In the genomic region with DNA sequence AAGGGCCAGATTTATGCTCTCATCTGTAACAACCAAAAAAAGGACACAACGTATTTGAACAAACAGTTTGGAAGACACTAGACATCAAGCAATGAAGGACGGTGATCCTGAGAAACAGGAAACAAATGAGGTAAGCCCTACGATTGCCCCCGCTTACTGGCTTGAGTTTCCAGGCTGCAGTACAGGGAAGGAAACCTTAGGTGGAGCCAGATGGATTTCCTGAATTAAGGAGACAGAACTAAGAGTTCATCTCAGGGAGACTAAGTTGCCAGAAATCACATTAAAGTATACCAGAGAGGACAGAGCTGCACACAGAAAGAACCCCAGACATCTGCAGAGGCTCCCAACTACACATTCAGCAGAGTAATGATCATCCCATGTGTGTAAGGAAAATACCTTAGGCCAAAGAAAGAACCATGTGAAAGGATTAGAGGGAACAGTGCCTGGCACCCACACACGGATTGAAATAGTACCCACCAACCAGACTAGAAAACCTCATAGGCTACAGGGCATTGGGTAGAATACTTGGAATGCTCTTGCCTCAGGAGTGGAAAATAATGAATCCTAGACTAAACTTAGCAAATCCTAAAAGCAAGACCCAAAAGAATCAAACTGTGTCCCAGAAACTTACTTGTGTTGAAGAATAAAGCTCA, we compare ENCODE assay signal across 8 cellular contexts.
DNase-seq lines count a peak whose midpoint lies in the region; ATAC-seq and TF ChIP-seq lines count a peak whose summit lies in the region.

No MANE protein-coding gene starts in this region.

- TF ChIP-seq CTCF in endothelial cell (IDR thresholded peaks at IDR 0.05; ENCODE audit: unreplicated experiment), result no peak
- peak; percentile 50 for TF ChIP-seq CTCF in neural crest cell (conservative IDR thresholded peaks at IDR 0.05)

- H3K9me3 Mint-ChIP-seq in endothelial cell (ENCODE audit: unreplicated experiment) (no peaks in the 10 kb centered on the region), neural crest cell (no peaks in the 10 kb centered on the region)
- peaks cover 3% of the 10 kb centered on the region for H3K9me3 Mint-ChIP-seq in stimulated activated memory B cell treated with anti-CD40 and anti-IgM and Interleukin-4, amounts not matched to agents 10 μg/mL and 1 μg/mL and 100 μg/mL, for 72 hours
- no peaks in the 10 kb centered on the region for H3K9me3 Mint-ChIP-seq in activated CD8-positive, alpha-beta memory T cell treated with anti-CD3 and anti-CD28 coated beads, Interleukin-2, amount 10 ng/mL, durations not matched to agents 7 days and 5 days (ENCODE audit: low read depth)

- H3K27me3 Mint-ChIP-seq in endothelial cell (ENCODE audit: unreplicated experiment) (peaks cover 1% of the 10 kb centered on the region), neural crest cell (ENCODE audit: low read depth) (no peaks in the 10 kb centered on the region)
- H3K27me3 Mint-ChIP-seq in stimulated activated memory B cell treated with anti-CD40 and anti-IgM and Interleukin-4, amounts not matched to agents 10 μg/mL and 1 μg/mL and 100 μg/mL, for 72 hours, result peaks cover 14% of the 10 kb centered on the region
- peaks cover 37% of the 10 kb centered on the region for H3K27me3 Mint-ChIP-seq in activated CD8-positive, alpha-beta memory T cell treated with anti-CD3 and anti-CD28 coated beads, Interleukin-2, amount 10 ng/mL, durations not matched to agents 7 days and 5 days

- H3K27ac Mint-ChIP-seq in endothelial cell (ENCODE audit: unreplicated experiment) (peak overlapping the region; percentile 11), neural crest cell (ENCODE audit: unreplicated experiment) (no peak overlapping the region)
- no peak overlapping the region for H3K27ac Mint-ChIP-seq in stimulated activated memory B cell treated with anti-CD40 and anti-IgM and Interleukin-4, amounts not matched to agents 10 μg/mL and 1 μg/mL and 100 μg/mL, for 72 hours
- no peak overlapping the region for H3K27ac Mint-ChIP-seq in activated CD8-positive, alpha-beta memory T cell treated with anti-CD3 and anti-CD28 coated beads, Interleukin-2, amount 10 ng/mL, durations not matched to agents 7 days and 5 days

- H3K4me1 Mint-ChIP-seq in endothelial cell (ENCODE audit: unreplicated experiment), result peaks cover 8% of the 10 kb centered on the region
- no peaks in the 10 kb centered on the region for H3K4me1 Mint-ChIP-seq in neural crest cell
- H3K4me1 Mint-ChIP-seq in stimulated activated memory B cell treated with anti-CD40 and anti-IgM and Interleukin-4, amounts not matched to agents 10 μg/mL and 1 μg/mL and 100 μg/mL, for 72 hours, result no peaks in the 10 kb centered on the region
- H3K4me1 Mint-ChIP-seq in activated CD8-positive, alpha-beta memory T cell treated with anti-CD3 and anti-CD28 coated beads, Interleukin-2, amount 10 ng/mL, durations not matched to agents 7 days and 5 days, result no peaks in the 10 kb centered on the region

- no peak for ATAC-seq in stimulated activated memory B cell treated with anti-CD40 and anti-IgM and Interleukin-4, amounts not matched to agents 10 μg/mL and 1 μg/mL and 100 μg/mL, for 72 hours
- ATAC-seq in HG02870 (IDR thresholded peaks at IDR 0.05; ENCODE audit: unreplicated experiment), result no peak
- no peak for ATAC-seq in activated CD8-positive, alpha-beta memory T cell treated with anti-CD3 and anti-CD28 coated beads, Interleukin-2, amount 10 ng/mL, durations not matched to agents 7 days and 5 days

- CTCF ChIA-PET in activated CD8-positive, alpha-beta memory T cell treated with anti-CD3 and anti-CD28 coated beads, Interleukin-2, amount 10 ng/mL, durations not matched to agents 7 days and 5 days (lab: Charles Lee), result interaction anchor here (1.5 kb wide), 1 partner anchor 46 kb away, joined by 3 read pairs; no protein-coding TSS in a partner anchor

- no peak overlapping the region for H3K4me3 Mint-ChIP-seq in endothelial cell (ENCODE audit: unreplicated experiment)
- H3K4me3 Mint-ChIP-seq in neural crest cell, result no peak overlapping the region
- no peak overlapping the region for H3K4me3 Mint-ChIP-seq in stimulated activated memory B cell treated with anti-CD40 and anti-IgM and Interleukin-4, amounts not matched to agents 10 μg/mL and 1 μg/mL and 100 μg/mL, for 72 hours
- no peak overlapping the region for H3K4me3 Mint-ChIP-seq in activated CD8-positive, alpha-beta memory T cell treated with anti-CD3 and anti-CD28 coated beads, Interleukin-2, amount 10 ng/mL, durations not matched to agents 7 days and 5 days

- DNase-seq in ELF-1 (ENCODE audit: low read depth, low spot score) (peak; percentile 41), NCI-H460 (ENCODE audit: extremely low read depth, low read depth) (peak; percentile 25), endothelial cell (ENCODE audit: low spot score) (peak; percentile 56), neural crest cell (ENCODE audit: low read depth, low spot score) (peak; percentile 20)
- DNase-seq in stimulated activated CD8-positive, alpha-beta memory T cell treated with anti-CD3 and anti-CD28 coated beads, Interleukin-4, amount 100 ng/mL, for 48 hours, result no peak
- DNase-seq in activated CD8-positive, alpha-beta memory T cell treated with anti-CD3 and anti-CD28 coated beads, Interleukin-2, amount 10 ng/mL, durations not matched to agents 7 days and 5 days, result no peak

- H3K36me3 Mint-ChIP-seq in endothelial cell (ENCODE audit: low read depth, unreplicated experiment) (no peaks in the 10 kb centered on the region), neural crest cell (ENCODE audit: low read depth) (no peaks in the 10 kb centered on the region)
- H3K36me3 Mint-ChIP-seq in stimulated activated memory B cell treated with anti-CD40 and anti-IgM and Interleukin-4, amounts not matched to agents 10 μg/mL and 1 μg/mL and 100 μg/mL, for 72 hours, result no peaks in the 10 kb centered on the region
- no peaks in the 10 kb centered on the region for H3K36me3 Mint-ChIP-seq in activated CD8-positive, alpha-beta memory T cell treated with anti-CD3 and anti-CD28 coated beads, Interleukin-2, amount 10 ng/mL, durations not matched to agents 7 days and 5 days

Comparison
In these comparisons a context has a peak if more than half of its experiments do, and no peak if none do; other contexts are left out.
1. DNase-seq: peak in ELF-1 (single experiment), NCI-H460 (single experiment), endothelial cell (single experiment) and neural crest cell (single experiment); none in stimulated activated CD8-positive, alpha-beta memory T cell treated with anti-CD3 and anti-CD28 coated beads, Interleukin-4, amount 100 ng/mL, for 48 hours (single experiment) and activated CD8-positive, alpha-beta memory T cell treated with anti-CD3 and anti-CD28 coated beads, Interleukin-2, amount 10 ng/mL, durations not matched to agents 7 days and 5 days (single experiment).